29 cellular contexts compared by ENCODE assay signal in genomic region chr9:129559506-129559881, GRCh38.
DNase-seq lines count a peak whose midpoint lies in the region; ATAC-seq and TF ChIP-seq lines count a peak whose summit lies in the region.
"Had no signal": no experiment of that assay in that cellular context is flagged by ENCODE, and none has a peak within 500 bp of the region (broad histone marks: within the 10 kb centered on the region; RNA-seq: fewer than 3 reads in every experiment).

No MANE protein-coding gene starts in this region.

- H3K4me1 ChIP-seq in GM23338 (ENCODE audit: insufficient read depth) (peaks cover 61% of the 10 kb centered on the region), neural progenitor cell (peaks cover 67% of the 10 kb centered on the region), aorta (ENCODE audit: control insufficient read depth in 1 of 2, insufficient read depth in 2 of 2, low read length in 2 of 2) (no peaks in the 10 kb centered on the region)
- H3K4me1 ChIP-seq: breast epithelium, colonic mucosa had no signal

- peaks cover 5% of the 10 kb centered on the region; the same call in 1 of the 2 replicates for H3F3A ChIP-seq in GM23338 (replicated peaks; ENCODE audit: low read depth)
- peaks cover 67% of the 10 kb centered on the region for H3F3A ChIP-seq in neural progenitor cell (ENCODE audit: low read depth)

- H3K4me2 ChIP-seq in GM23338 = peak overlapping the region; percentile 71
- H3K4me2 ChIP-seq in neural progenitor cell = peak overlapping the region; percentile 37
- H3K4me2 ChIP-seq: PC-9 had no signal

- H2AFZ ChIP-seq in GM23338 = no peak overlapping the region
- no peak overlapping the region for H2AFZ ChIP-seq in neural progenitor cell (replicated peaks)
- H2AFZ ChIP-seq: PC-9 had no signal

- H3K9me3 Mint-ChIP-seq in GM23338 (no peaks in the 10 kb centered on the region), neural progenitor cell (no peaks in the 10 kb centered on the region)
- no peaks in the 10 kb centered on the region for H3K9me3 Mint-ChIP-seq in activated T-cell treated with anti-CD3 and anti-CD28 coated beads, Interleukin-2, amount 50 U/mL, for 24 hours
- H3K9me3 Mint-ChIP-seq: activated CD4-positive, alpha-beta T cell treated with anti-CD3 and anti-CD28 coated beads, Interleukin-2, amount 10 ng/mL, durations not matched to agents 7 days and 5 days; stimulated activated effector memory CD8-positive, alpha-beta T cell treated with anti-CD3 and anti-CD28 coated beads, Interleukin-12 subunit alpha, Interleukin-12 subunit beta, amount 100 ng/mL, for 72 hours had no signal

- no peak for TF ChIP-seq CTCF in GM23338 (conservative IDR thresholded peaks at IDR 0.05; ENCODE audit: low read depth in 2 of 2)
- TF ChIP-seq CTCF in WERI-Rb-1 (IDR thresholded peaks at IDR 0.05; ENCODE audit: low read depth, low read length) = no peak
- TF ChIP-seq CTCF in neural progenitor cell (IDR thresholded peaks at IDR 0.05) = no peak

- no peaks in the 10 kb centered on the region for H3K36me3 ChIP-seq in GM23338 (ENCODE audit: insufficient read depth)
- no peaks in the 10 kb centered on the region for H3K36me3 ChIP-seq in WERI-Rb-1
- no peaks in the 10 kb centered on the region for H3K36me3 ChIP-seq in neural progenitor cell
- no peaks in the 10 kb centered on the region for H3K36me3 ChIP-seq in aorta (ENCODE audit: control insufficient read depth in 1 of 2, insufficient read depth in 2 of 2, low read length in 1 of 2)
- H3K36me3 ChIP-seq: breast epithelium, colonic mucosa, heart left ventricle, left lung, pancreas had no signal

- H3K9ac ChIP-seq in neural progenitor cell = no peak overlapping the region

- no peak overlapping the region for H3K4me3 ChIP-seq in GM23338
- H3K4me3 ChIP-seq in WERI-Rb-1 (ENCODE audit: low read depth, low read length) = no peak overlapping the region
- no peak overlapping the region for H3K4me3 ChIP-seq in neural progenitor cell
- H3K4me3 ChIP-seq in aorta (ENCODE audit: low read length in 2 of 2) = no peak overlapping the region
- H3K4me3 ChIP-seq: breast epithelium, colonic mucosa, heart left ventricle, left lung, pancreas, PC-9 had no signal

- no peaks in the 10 kb centered on the region for H3K9me2 ChIP-seq in GM23338 (ENCODE audit: insufficient read depth)

- ATAC-seq in GM23338 (peak; percentile 1; the same call in 2 of the 3 replicates), aorta (ENCODE audit: low FRiP score) (no peak)
- ATAC-seq: esophagus mucosa; heart left ventricle; left lung; naive thymus-derived CD4-positive, alpha-beta T cell had no signal

- H4K20me1 ChIP-seq in GM23338 (replicated peaks; ENCODE audit: insufficient read depth) = no peaks in the 10 kb centered on the region
- H4K20me1 ChIP-seq in neural progenitor cell (ENCODE audit: low read depth) = no peaks in the 10 kb centered on the region

- H3K27me3 Mint-ChIP-seq in GM23338 (ENCODE audit: insufficient read depth, low read depth, poor library complexity) (peaks cover 23% of the 10 kb centered on the region), neural progenitor cell (ENCODE audit: insufficient read depth, low read depth) (peaks cover 18% of the 10 kb centered on the region)
- no peaks in the 10 kb centered on the region for H3K27me3 Mint-ChIP-seq in activated T-cell treated with anti-CD3 and anti-CD28 coated beads, Interleukin-2, amount 50 U/mL, for 24 hours

- H3K27me3 ChIP-seq in GM23338 (ENCODE audit: insufficient read depth) (peaks cover 11% of the 10 kb centered on the region), WERI-Rb-1 (ENCODE audit: insufficient read depth, low read depth, severe bottlenecking) (no peaks in the 10 kb centered on the region), neural progenitor cell (no peaks in the 10 kb centered on the region), aorta (ENCODE audit: control insufficient read depth in 1 of 2, insufficient read depth in 2 of 2, low read length in 1 of 2) (no peaks in the 10 kb centered on the region)
- H3K27me3 ChIP-seq: breast epithelium, colonic mucosa, heart left ventricle, left lung, pancreas had no signal

- intact Hi-C loops in aorta (cut with DNase I) = no loop called here

- no peak overlapping the region for H3K27ac ChIP-seq in GM23338 (ENCODE audit: low read depth)
- peak overlapping the region; percentile 87 for H3K27ac ChIP-seq in WERI-Rb-1
- H3K27ac ChIP-seq in neural progenitor cell = no peak overlapping the region
- no peak overlapping the region for H3K27ac ChIP-seq in aorta (ENCODE audit: low read depth in 1 of 2, low read length in 2 of 2)
- H3K27ac ChIP-seq: breast epithelium, C4-2B, colonic mucosa, heart left ventricle, HL-60, left lung, PC-9 had no signal

- no peak overlapping the region; the same call in 2 of the 3 replicates for H3K4me3 Mint-ChIP-seq in GM23338
- H3K4me3 Mint-ChIP-seq in neural progenitor cell = no peak overlapping the region
- no peak overlapping the region for H3K4me3 Mint-ChIP-seq in activated T-cell treated with anti-CD3 and anti-CD28 coated beads, Interleukin-2, amount 50 U/mL, for 24 hours
- H3K4me3 Mint-ChIP-seq: activated CD4-positive, alpha-beta T cell treated with anti-CD3 and anti-CD28 coated beads, Interleukin-2, amount 10 ng/mL, durations not matched to agents 7 days and 5 days; naive thymus-derived CD4-positive, alpha-beta T cell; stimulated activated effector memory CD8-positive, alpha-beta T cell treated with anti-CD3 and anti-CD28 coated beads, Interleukin-12 subunit alpha, Interleukin-12 subunit beta, amount 100 ng/mL, for 72 hours had no signal

- H3K4me1 Mint-ChIP-seq in GM23338 (peaks cover 63% of the 10 kb centered on the region), neural progenitor cell (peaks cover 79% of the 10 kb centered on the region)
- no peaks in the 10 kb centered on the region for H3K4me1 Mint-ChIP-seq in activated T-cell treated with anti-CD3 and anti-CD28 coated beads, Interleukin-2, amount 50 U/mL, for 24 hours (ENCODE audit: low read depth)
- H3K4me1 Mint-ChIP-seq: activated CD4-positive, alpha-beta T cell treated with anti-CD3 and anti-CD28 coated beads, Interleukin-2, amount 10 ng/mL, durations not matched to agents 7 days and 5 days; naive thymus-derived CD4-positive, alpha-beta T cell had no signal

- no peaks in the 10 kb centered on the region for H3K79me2 ChIP-seq in GM23338 (replicated peaks; ENCODE audit: insufficient read depth)
- H3K79me2 ChIP-seq in neural progenitor cell (ENCODE audit: low read depth) = no peaks in the 10 kb centered on the region

- DNase-seq in GM23338 (ENCODE audit: low spot score) (no peak), WERI-Rb-1 (no peak), iPS-NIHi7 (ENCODE audit: extremely low spot score) (peak; percentile 38), neural progenitor cell (ENCODE audit: low spot score) (peak; percentile 37), aorta (no peak), C1 segment of cervical spinal cord (lab: John Stamatoyannopoulos, UW) (no peak), NCI-H2107 treated with DMSO at 0.1 percent for 48 hours (lab: John Stamatoyannopoulos, UW; ENCODE audit: unreplicated experiment) (no peak)
- DNase-seq in activated T-cell treated with anti-CD3 and anti-CD28 coated beads, Interleukin-2, amount 50 U/mL, for 24 hours = no peak
- DNase-seq: activated CD4-positive, alpha-beta T cell treated with anti-CD3 and anti-CD28 coated beads, Interleukin-2, amount 10 ng/mL, durations not matched to agents 7 days and 5 days; activated naive CD4-positive, alpha-beta T cell treated with Interleukin-2 at 50 U/mL for 16 hours; colonic mucosa; DMS79 treated with DMSO at 0.1 percent for 48 hours; foreskin fibroblast; heart left ventricle; midbrain; naive thymus-derived CD4-positive, alpha-beta T cell; NCI-H146; NCI-H510A; PC-9; SHP77 treated with DMSO at 0.1 percent for 48 hours; stimulated activated CD4-positive, alpha-beta T cell treated with anti-CD3 and anti-CD28 coated beads, Interleukin-12 subunit alpha, Interleukin-12 subunit beta, amount 100 ng/mL, for 4 hours; stimulated activated CD4-positive, alpha-beta T cell treated with anti-CD3 and anti-CD28 coated beads, Interleukin-4, amount 100 ng/mL, for 24 hours had no signal

- no peaks in the 10 kb centered on the region for H3K36me3 Mint-ChIP-seq in GM23338 (ENCODE audit: low read depth)
- H3K36me3 Mint-ChIP-seq in neural progenitor cell = no peaks in the 10 kb centered on the region
- no peaks in the 10 kb centered on the region for H3K36me3 Mint-ChIP-seq in activated T-cell treated with anti-CD3 and anti-CD28 coated beads, Interleukin-2, amount 50 U/mL, for 24 hours (ENCODE audit: low read depth)
- H3K36me3 Mint-ChIP-seq: naive thymus-derived CD4-positive, alpha-beta T cell; stimulated activated effector memory CD8-positive, alpha-beta T cell treated with anti-CD3 and anti-CD28 coated beads, Interleukin-12 subunit alpha, Interleukin-12 subunit beta, amount 100 ng/mL, for 72 hours had no signal

- H3K27ac Mint-ChIP-seq in GM23338 = no peak overlapping the region
- H3K27ac Mint-ChIP-seq in neural progenitor cell = peak overlapping the region; percentile 84
- H3K27ac Mint-ChIP-seq in activated T-cell treated with anti-CD3 and anti-CD28 coated beads, Interleukin-2, amount 50 U/mL, for 24 hours = no peak overlapping the region
- H3K27ac Mint-ChIP-seq: activated CD4-positive, alpha-beta T cell treated with anti-CD3 and anti-CD28 coated beads, Interleukin-2, amount 10 ng/mL, durations not matched to agents 7 days and 5 days; stimulated activated effector memory CD8-positive, alpha-beta T cell treated with anti-CD3 and anti-CD28 coated beads, Interleukin-12 subunit alpha, Interleukin-12 subunit beta, amount 100 ng/mL, for 72 hours had no signal

- WGBS in aorta, 2 donors = 97 to 98% methylated on average over 4 of the region's 4 CpGs

- no peaks in the 10 kb centered on the region for H3K9me3 ChIP-seq in WERI-Rb-1 (ENCODE audit: severe bottlenecking)
- no peaks in the 10 kb centered on the region for H3K9me3 ChIP-seq in neural progenitor cell (ENCODE audit: low read depth)
- H3K9me3 ChIP-seq in aorta (ENCODE audit: control insufficient read depth, low read length) = no peaks in the 10 kb centered on the region
- H3K9me3 ChIP-seq: breast epithelium, colonic mucosa, heart left ventricle, left lung, pancreas had no signal

TF ChIP-seq in GM23338, 12 proteins besides CTCF, POLR2A, EP300 and RAD21:
- TF ChIP-seq NANOG (IDR thresholded peaks at IDR 0.05; ENCODE audit: borderline replicate concordance) = no peak

Comparison
In these comparisons a context has a peak if more than half of its experiments do, and no peak if none do; other contexts are left out.
1. DNase-seq: peak in iPS-NIHi7 (single experiment) and neural progenitor cell (single experiment); none in GM23338 (single experiment), WERI-Rb-1 (single experiment), aorta (0 of 2), C1 segment of cervical spinal cord (0 of 14), activated T-cell treated with anti-CD3 and anti-CD28 coated beads, Interleukin-2, amount 50 U/mL, for 24 hours (single experiment) and NCI-H2107 treated with DMSO at 0.1 percent for 48 hours (single experiment).